22 cellular contexts compared by ENCODE assay signal in the genomic region with DNA sequence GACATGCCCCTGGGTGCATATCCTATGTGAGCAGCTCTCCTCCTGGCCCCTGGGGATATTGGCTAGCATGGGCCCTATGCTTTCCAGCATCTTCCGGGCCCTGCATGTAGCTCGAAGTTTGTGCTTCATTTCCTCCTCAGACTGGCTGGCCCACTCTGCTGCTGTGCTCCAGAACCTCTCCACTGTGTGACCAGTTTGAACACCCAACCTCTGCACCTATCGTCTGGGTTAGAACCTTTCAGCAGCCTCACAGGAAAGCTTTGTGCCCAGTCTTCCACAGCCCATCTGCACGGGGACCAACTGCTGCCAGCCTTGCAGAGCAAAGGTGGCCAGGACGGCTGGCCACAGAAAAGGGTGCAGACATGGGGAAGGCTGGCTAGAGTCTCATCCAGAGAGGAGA. TPM values are rescaled to one million over a fixed set of nuclear protein-coding genes. Genes with fewer than 3 reads are reported as not detected.
"Had no signal": no experiment of that assay in that cellular context is flagged by ENCODE, and none has a peak within 500 bp of the region (broad histone marks: within the 10 kb centered on the region; RNA-seq: fewer than 3 reads in every experiment).

No MANE protein-coding gene starts in this region.

- FAIRE-seq: pancreas had no signal

- H3K9ac ChIP-seq: neural progenitor cell had no signal

- H2AFZ ChIP-seq: neural progenitor cell had no signal

- H3K4me1 Mint-ChIP-seq: central memory CD8-positive, alpha-beta T cell; stimulated activated effector memory CD8-positive, alpha-beta T cell treated with anti-CD3 and anti-CD28 coated beads, Interleukin-12 subunit alpha, Interleukin-12 subunit beta, amount 100 ng/mL, for 72 hours had no signal

- H3K36me3 Mint-ChIP-seq: memory B cell; naive B cell; neural progenitor cell; stimulated activated effector memory CD8-positive, alpha-beta T cell treated with anti-CD3 and anti-CD28 coated beads, Interleukin-12 subunit alpha, Interleukin-12 subunit beta, amount 100 ng/mL, for 72 hours had no signal

- ATAC-seq: gastrocnemius medialis; left ventricle myocardium superior; mucosa of descending colon; pancreas; sciatic nerve; stimulated activated effector memory CD8-positive, alpha-beta T cell treated with anti-CD3 and anti-CD28 coated beads, Interleukin-12 subunit alpha, Interleukin-12 subunit beta, amount 100 ng/mL, for 72 hours had no signal

- H3K9me3 Mint-ChIP-seq: central memory CD8-positive, alpha-beta T cell; neural progenitor cell had no signal

- H3K9me3 ChIP-seq: gastrocnemius medialis, mucosa of descending colon, pancreas, testis had no signal

- H3K27me3 Mint-ChIP-seq: central memory CD8-positive, alpha-beta T cell; memory B cell; naive B cell had no signal

- H3K4me2 ChIP-seq: neural progenitor cell, smooth muscle cell had no signal

- H3K27me3 ChIP-seq: brain microvascular endothelial cell, gastrocnemius medialis, neural progenitor cell, pancreas, testis had no signal

- H3K4me1 ChIP-seq: gastrocnemius medialis, neural progenitor cell, pancreas, testis had no signal

- H3K36me3 ChIP-seq: brain microvascular endothelial cell, gastrocnemius medialis, neural progenitor cell, pancreas had no signal

- H3K4me3 Mint-ChIP-seq: central memory CD8-positive, alpha-beta T cell; memory B cell; naive B cell; neural progenitor cell; stimulated activated effector memory CD8-positive, alpha-beta T cell treated with anti-CD3 and anti-CD28 coated beads, Interleukin-12 subunit alpha, Interleukin-12 subunit beta, amount 100 ng/mL, for 72 hours had no signal

- H3K27ac Mint-ChIP-seq: memory B cell; naive B cell; neural progenitor cell; stimulated activated effector memory CD8-positive, alpha-beta T cell treated with anti-CD3 and anti-CD28 coated beads, Interleukin-12 subunit alpha, Interleukin-12 subunit beta, amount 100 ng/mL, for 72 hours had no signal

- H3K27ac ChIP-seq: brain microvascular endothelial cell, coronary artery, gastrocnemius medialis, neural progenitor cell, pancreas, testis, VCaP had no signal

- H3K4me3 ChIP-seq: coronary artery, gastrocnemius medialis, mucosa of descending colon, neural progenitor cell, pancreas, smooth muscle cell, testis had no signal

- DNase-seq: activated CD4-positive, alpha-beta T cell treated with anti-CD3 and anti-CD28 coated beads for 1 hour; activated CD4-positive, alpha-beta T cell treated with anti-CD3 and anti-CD28 coated beads, Interleukin-2, amount 50 U/mL, for 48 hours; activated naive CD4-positive, alpha-beta T cell; activated T-cell treated with anti-CD3 and anti-CD28 coated beads for 4 hours; brain microvascular endothelial cell; gastrocnemius medialis; head of caudate nucleus; left ventricle myocardium superior; mucosa of descending colon; naive B cell; pancreas; stimulated activated CD4-positive, alpha-beta T cell treated with anti-CD3 and anti-CD28 coated beads, Interleukin-4, amount 100 ng/mL, for 24 hours; T-helper 2 cell; testis had no signal

RNA-seq across cellular contexts. Expression of a gene that starts 10.2 kb away (rescaled TPM):
- total RNA-seq: left ventricle myocardium superior had no signal

RNA-seq across cellular contexts. Expression of a gene that starts 55.4 kb away (rescaled TPM):
- total RNA-seq: left ventricle myocardium superior had no signal
